Comparison of ENCODE assay signal across 8 cellular contexts in genomic region chr14:49972199-49972671, GRCh38.
DNase-seq lines count a peak whose midpoint lies in the region; ATAC-seq and TF ChIP-seq lines count a peak whose summit lies in the region.

No MANE protein-coding gene starts in this region.

- TF ChIP-seq POLR2A in NB4 (IDR thresholded peaks at IDR 0.05; ENCODE audit: extremely low read depth, insufficient read length), result no peak

- H3K27me3 ChIP-seq in thoracic aorta (replicated peaks; ENCODE audit: insufficient read depth), result no peaks in the 10 kb centered on the region

- peaks cover 45 to 67% of the 10 kb centered on the region in 2 donors for H3K4me1 ChIP-seq in thoracic aorta (ENCODE audit: control insufficient read depth in 1 of 2, low read depth in 2 of 2)

- H3K4me1 Mint-ChIP-seq in activated T-helper 1 cell treated with anti-CD3 and anti-CD28 coated beads, Interleukin-12 subunit alpha, Interleukin-12 subunit beta, Interleukin-2, Interleukin-4 antibody, amounts not matched to agents 30 ng/mL and 10 ng/mL and 1 ng/mL, durations not matched to agents 14 hours and 24 hours and 36 hours (ENCODE audit: low read depth), result peaks cover 65% of the 10 kb centered on the region

- no peak overlapping the region for H3K4me3 ChIP-seq in NB4 (ENCODE audit: low read depth, low read length)
- H3K4me3 ChIP-seq in thoracic aorta, result peak overlapping the region; percentile 49

- H3K9me3 Mint-ChIP-seq in activated T-helper 1 cell treated with anti-CD3 and anti-CD28 coated beads, Interleukin-12 subunit alpha, Interleukin-12 subunit beta, Interleukin-2, Interleukin-4 antibody, amounts not matched to agents 30 ng/mL and 10 ng/mL and 1 ng/mL, durations not matched to agents 14 hours and 24 hours and 36 hours, result no peaks in the 10 kb centered on the region

- H3K9me3 ChIP-seq in thoracic aorta, result no peaks in the 10 kb centered on the region

- H3K36me3 Mint-ChIP-seq in activated T-helper 1 cell treated with anti-CD3 and anti-CD28 coated beads, Interleukin-12 subunit alpha, Interleukin-12 subunit beta, Interleukin-2, Interleukin-4 antibody, amounts not matched to agents 30 ng/mL and 10 ng/mL and 1 ng/mL, durations not matched to agents 14 hours and 24 hours and 36 hours (ENCODE audit: low read depth), result peaks cover 2% of the 10 kb centered on the region

- H3K36me3 ChIP-seq in thoracic aorta, result no peaks in the 10 kb centered on the region

- peak overlapping the region; percentile 99 for H3K27ac Mint-ChIP-seq in activated T-helper 1 cell treated with anti-CD3 and anti-CD28 coated beads, Interleukin-12 subunit alpha, Interleukin-12 subunit beta, Interleukin-2, Interleukin-4 antibody, amounts not matched to agents 30 ng/mL and 10 ng/mL and 1 ng/mL, durations not matched to agents 14 hours and 24 hours and 36 hours

- H3K27ac ChIP-seq in thoracic aorta, result peak overlapping the region in 1 of 2 donors; percentile 87

- intact Hi-C loops in activated T-helper 1 cell treated with anti-CD3 and anti-CD28 coated beads, Interleukin-12 subunit alpha, Interleukin-12 subunit beta, Interleukin-2, Interleukin-4 antibody, amounts not matched to agents 30 ng/mL and 10 ng/mL and 1 ng/mL, durations not matched to agents 14 hours and 24 hours and 36 hours (cut with micrococcal nuclease), result loop anchor here (5.0 kb wide), 1 partner anchor 260 kb away; the partner anchor contains the start of gene SOS2

- ATAC-seq in thoracic aorta (ENCODE audit: insufficient number of reproducible peaks, low FRiP score, low read depth) (no peak), GM21528 (IDR thresholded peaks at IDR 0.05; ENCODE audit: low FRiP score, unreplicated experiment) (no peak), HG03521 (IDR thresholded peaks at IDR 0.05; ENCODE audit: unreplicated experiment) (no peak), GM21737 (IDR thresholded peaks at IDR 0.05; ENCODE audit: unreplicated experiment) (no peak)

- TF ChIP-seq CTCF in NB4 (IDR thresholded peaks at IDR 0.05; ENCODE audit: low read depth, low read length) (no peak), thoracic aorta (IDR thresholded peaks at IDR 0.05) (no peak)

- peak; percentile 48 for DNase-seq in DMS53 treated with DMSO at 0.1 percent for 48 hours (lab: John Stamatoyannopoulos, UW; ENCODE audit: unreplicated experiment)
- DNase-seq in NB4 (ENCODE audit: low read depth), result peak; percentile 10
- no peak for DNase-seq in activated T-helper 1 cell treated with anti-CD3 and anti-CD28 coated beads, Interleukin-12 subunit alpha, Interleukin-12 subunit beta, Interleukin-2, Interleukin-4 antibody, amounts not matched to agents 30 ng/mL and 10 ng/mL and 1 ng/mL, durations not matched to agents 14 hours and 24 hours and 36 hours (ENCODE audit: low spot score)
- DNase-seq in iris pigment epithelial cell (ENCODE audit: low read depth), result peak; percentile 74
- no peak for DNase-seq in thoracic aorta (ENCODE audit: low spot score)

- peak overlapping the region; percentile 83 for H3K4me3 Mint-ChIP-seq in activated T-helper 1 cell treated with anti-CD3 and anti-CD28 coated beads, Interleukin-12 subunit alpha, Interleukin-12 subunit beta, Interleukin-2, Interleukin-4 antibody, amounts not matched to agents 30 ng/mL and 10 ng/mL and 1 ng/mL, durations not matched to agents 14 hours and 24 hours and 36 hours

- no peaks in the 10 kb centered on the region for H3K27me3 Mint-ChIP-seq in activated T-helper 1 cell treated with anti-CD3 and anti-CD28 coated beads, Interleukin-12 subunit alpha, Interleukin-12 subunit beta, Interleukin-2, Interleukin-4 antibody, amounts not matched to agents 30 ng/mL and 10 ng/mL and 1 ng/mL, durations not matched to agents 14 hours and 24 hours and 36 hours (ENCODE audit: insufficient read depth)

Comparison
In these comparisons a context has a peak if more than half of its experiments do, and no peak if none do; other contexts are left out.
1. DNase-seq: peak in DMS53 treated with DMSO at 0.1 percent for 48 hours (single experiment), NB4 (single experiment) and iris pigment epithelial cell (single experiment); none in activated T-helper 1 cell treated with anti-CD3 and anti-CD28 coated beads, Interleukin-12 subunit alpha, Interleukin-12 subunit beta, Interleukin-2, Interleukin-4 antibody, amounts not matched to agents 30 ng/mL and 10 ng/mL and 1 ng/mL, durations not matched to agents 14 hours and 24 hours and 36 hours (single experiment) and thoracic aorta (single experiment).